Comparison of ENCODE assay signal across 23 cellular contexts in the genomic region with DNA sequence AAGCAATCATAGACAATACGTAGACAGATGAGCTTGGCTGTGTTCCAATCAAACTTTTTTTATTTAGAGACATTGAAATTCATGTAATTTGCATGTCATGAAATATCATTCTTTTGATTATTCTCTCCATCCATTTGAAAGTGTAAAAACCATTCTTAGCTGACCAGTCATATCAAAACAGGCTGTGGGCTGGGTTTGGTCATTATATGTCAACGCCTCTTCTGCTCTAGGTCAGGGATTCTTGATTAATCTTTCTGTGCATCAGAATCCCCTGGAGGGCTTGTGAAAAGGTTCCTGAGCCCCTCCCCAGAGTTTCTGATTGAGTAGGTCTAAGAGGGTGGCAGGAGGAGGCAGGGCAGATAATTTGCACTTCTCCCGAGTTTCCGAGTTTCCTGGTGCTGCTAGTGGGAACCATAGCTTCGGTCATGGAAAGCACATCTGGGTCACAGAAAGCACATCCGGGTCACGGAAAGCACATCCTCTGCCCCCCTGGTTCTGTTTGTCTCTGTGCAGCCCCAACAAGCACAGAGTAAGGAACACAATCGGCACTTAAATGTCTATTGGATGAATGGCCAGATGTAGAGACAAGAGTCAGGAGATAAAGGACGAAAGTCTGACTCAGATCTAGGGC.
A peak's percentile ranks its signal among the peaks of the same experiment; 100 is the strongest.
DNase-seq lines count a peak whose midpoint lies in the region; ATAC-seq and TF ChIP-seq lines count a peak whose summit lies in the region.
"Had no signal": no experiment of that assay in that cellular context is flagged by ENCODE, and none has a peak within 500 bp of the region (broad histone marks: within the 10 kb centered on the region; RNA-seq: fewer than 3 reads in every experiment).

No MANE protein-coding gene starts in this region.

- H3K9me3 Mint-ChIP-seq in stimulated activated effector memory CD8-positive, alpha-beta T cell treated with anti-CD3 and anti-CD28 coated beads, Interleukin-12 subunit alpha, Interleukin-12 subunit beta, amount 100 ng/mL, for 72 hours = no peaks in the 10 kb centered on the region
- H3K9me3 Mint-ChIP-seq: CD4-positive, alpha-beta memory T cell; H9 had no signal

- peak; percentile 40 for ATAC-seq in stimulated activated effector memory CD8-positive, alpha-beta T cell treated with anti-CD3 and anti-CD28 coated beads, Interleukin-12 subunit alpha, Interleukin-12 subunit beta, amount 100 ng/mL, for 72 hours

- H3K36me3 ChIP-seq in NT2/D1 (ENCODE audit: insufficient read depth, insufficient read length, low read length) = no peaks in the 10 kb centered on the region
- no peaks in the 10 kb centered on the region for H3K36me3 ChIP-seq in iPS-20b (ENCODE audit: insufficient read depth, low read depth, low read length)
- H3K36me3 ChIP-seq: BLaER1 treated with 17β-estradiol and CSF1 and Interleukin-3, amounts not matched to agents 10 nM and 100 nM; MG63 had no signal

- H3K4me1 ChIP-seq in NT2/D1 (ENCODE audit: insufficient read depth, insufficient read length) = peaks cover 21% of the 10 kb centered on the region
- peaks cover 22% of the 10 kb centered on the region; the same call in 1 of the 2 replicates for H3K4me1 ChIP-seq in iPS-20b (ENCODE audit: insufficient read depth, low read length)

- H3K27me3 ChIP-seq in NT2/D1 (ENCODE audit: insufficient read depth, insufficient read length) (no peaks in the 10 kb centered on the region), iPS-20b (ENCODE audit: insufficient read depth, low read length) (no peaks in the 10 kb centered on the region)
- H3K27me3 ChIP-seq: MG63 had no signal

- H3K4me3 ChIP-seq in GM12865 (ENCODE audit: low read depth, low read length) = no peak overlapping the region
- H3K4me3 ChIP-seq in NT2/D1 (ENCODE audit: insufficient read length, low read depth) = no peak overlapping the region
- H3K4me3 ChIP-seq in iPS-20b (ENCODE audit: low read length) = peak overlapping the region; percentile 33; the same call in 1 of the 2 replicates
- H3K4me3 ChIP-seq: BLaER1 treated with 17β-estradiol and CSF1 and Interleukin-3, amounts not matched to agents 10 nM and 100 nM; GM23248; MG63; SK-N-MC had no signal

- H3K27ac ChIP-seq in iPS-20b (ENCODE audit: low read length) = no peak overlapping the region
- H3K27ac ChIP-seq: BLaER1 treated with 17β-estradiol and CSF1 and Interleukin-3, amounts not matched to agents 10 nM and 100 nM; GM23248; SK-N-MC had no signal

- no peaks in the 10 kb centered on the region for H3K36me3 Mint-ChIP-seq in stimulated activated effector memory CD8-positive, alpha-beta T cell treated with anti-CD3 and anti-CD28 coated beads, Interleukin-12 subunit alpha, Interleukin-12 subunit beta, amount 100 ng/mL, for 72 hours
- H3K36me3 Mint-ChIP-seq: CD4-positive, alpha-beta memory T cell had no signal

- H3K9me3 ChIP-seq in NT2/D1 (ENCODE audit: insufficient read depth, low read length) (no peaks in the 10 kb centered on the region), iPS-20b (ENCODE audit: insufficient read depth, low read depth, low read length) (no peaks in the 10 kb centered on the region)
- H3K9me3 ChIP-seq: BLaER1 treated with 17β-estradiol and CSF1 and Interleukin-3, amounts not matched to agents 10 nM and 100 nM; MG63 had no signal

- DNase-seq in GM12865 (ENCODE audit: low read depth) (peak; percentile 15), NT2/D1 (ENCODE audit: low read depth, low spot score) (no peak), NCI-H1092 treated with DMSO at 0.1 percent for 48 hours (lab: John Stamatoyannopoulos, UW) (no peak), C1 segment of cervical spinal cord (lab: John Stamatoyannopoulos, UW) (no peak)
- DNase-seq in stimulated activated effector memory CD8-positive, alpha-beta T cell treated with anti-CD3 and anti-CD28 coated beads, Interleukin-12 subunit alpha, Interleukin-12 subunit beta, amount 100 ng/mL, for 72 hours (ENCODE audit: low spot score in 2 of 2) = no peak
- DNase-seq in stimulated activated CD8-positive, alpha-beta memory T cell treated with anti-CD3 and anti-CD28 coated beads, Interleukin-4, amount 100 ng/mL, for 48 hours = no peak
- DNase-seq: CD4-positive, alpha-beta memory T cell; DMS 273 treated with DMSO at 0.1 percent for 48 hours; DMS79; EL; GDM1; GM23248; H9; KG1; MG63; NCI-H1694; NCI-H2029 treated with DMSO at 0.1 percent for 48 hours; NCI-H526 treated with DMSO at 0.1 percent for 48 hours; RPMI8226; SHP77 treated with DMSO at 0.1 percent for 48 hours had no signal

- H3K27ac Mint-ChIP-seq in stimulated activated effector memory CD8-positive, alpha-beta T cell treated with anti-CD3 and anti-CD28 coated beads, Interleukin-12 subunit alpha, Interleukin-12 subunit beta, amount 100 ng/mL, for 72 hours = no peak overlapping the region

- no peak overlapping the region for H3K4me3 Mint-ChIP-seq in stimulated activated effector memory CD8-positive, alpha-beta T cell treated with anti-CD3 and anti-CD28 coated beads, Interleukin-12 subunit alpha, Interleukin-12 subunit beta, amount 100 ng/mL, for 72 hours
- H3K4me3 Mint-ChIP-seq: CD4-positive, alpha-beta memory T cell; H9 had no signal

- H3K9ac ChIP-seq in NT2/D1 (ENCODE audit: insufficient read length, low read depth) (peak overlapping the region; percentile 64), iPS-20b (ENCODE audit: low read depth, low read length) (peak overlapping the region; percentile 40; the same call in 1 of the 2 replicates)
- H3K9ac ChIP-seq: BLaER1 treated with 17β-estradiol and CSF1 and Interleukin-3, amounts not matched to agents 10 nM and 100 nM; GM23248 had no signal

- peaks cover 28% of the 10 kb centered on the region for H3K4me1 Mint-ChIP-seq in stimulated activated effector memory CD8-positive, alpha-beta T cell treated with anti-CD3 and anti-CD28 coated beads, Interleukin-12 subunit alpha, Interleukin-12 subunit beta, amount 100 ng/mL, for 72 hours

- TF ChIP-seq CTCF in GM12865 (IDR thresholded peaks at IDR 0.05; ENCODE audit: insufficient read depth, low read depth, low read length, missing control alignments) = no peak
